ENCODE assay signal across 1 cellular context in genomic region chr3:149529099-149529498, GRCh38.
TF ChIP-seq lines count a peak whose summit lies in the region.

No MANE protein-coding gene starts in this region.

TF ChIP-seq in IMR-90, 13 proteins besides CTCF, POLR2A, EP300 and RAD21 (continued from another document):
- no peak for TF ChIP-seq USF2 (IDR thresholded peaks at IDR 0.05; ENCODE audit: low read depth, low read length)
- no peak for TF ChIP-seq RCOR1 (IDR thresholded peaks at IDR 0.05; ENCODE audit: insufficient replicate concordance, low read length)
- TF ChIP-seq NFE2L2 (IDR thresholded peaks at IDR 0.05; ENCODE audit: low read depth, low read length), result no peak
- no peak for TF ChIP-seq MAFK (IDR thresholded peaks at IDR 0.05; ENCODE audit: low read depth, low read length)
- TF ChIP-seq MXI1 (IDR thresholded peaks at IDR 0.05; ENCODE audit: borderline replicate concordance, low read depth, low read length), result no peak
- TF ChIP-seq SMC3 (IDR thresholded peaks at IDR 0.05; ENCODE audit: low read depth, low read length), result no peak
- TF ChIP-seq FOS (IDR thresholded peaks at IDR 0.05; ENCODE audit: low read depth, low read length), result no peak
- no peak for TF ChIP-seq CHD1 (IDR thresholded peaks at IDR 0.05; ENCODE audit: low read depth, low read length)
- TF ChIP-seq BHLHE40 (IDR thresholded peaks at IDR 0.05; ENCODE audit: low read depth, low read length), result no peak
- TF ChIP-seq ELK1 (IDR thresholded peaks at IDR 0.05; ENCODE audit: borderline replicate concordance, low read depth, low read length), result no peak
